Comparison of ENCODE assay signal across 16 cellular contexts in the genomic region with DNA sequence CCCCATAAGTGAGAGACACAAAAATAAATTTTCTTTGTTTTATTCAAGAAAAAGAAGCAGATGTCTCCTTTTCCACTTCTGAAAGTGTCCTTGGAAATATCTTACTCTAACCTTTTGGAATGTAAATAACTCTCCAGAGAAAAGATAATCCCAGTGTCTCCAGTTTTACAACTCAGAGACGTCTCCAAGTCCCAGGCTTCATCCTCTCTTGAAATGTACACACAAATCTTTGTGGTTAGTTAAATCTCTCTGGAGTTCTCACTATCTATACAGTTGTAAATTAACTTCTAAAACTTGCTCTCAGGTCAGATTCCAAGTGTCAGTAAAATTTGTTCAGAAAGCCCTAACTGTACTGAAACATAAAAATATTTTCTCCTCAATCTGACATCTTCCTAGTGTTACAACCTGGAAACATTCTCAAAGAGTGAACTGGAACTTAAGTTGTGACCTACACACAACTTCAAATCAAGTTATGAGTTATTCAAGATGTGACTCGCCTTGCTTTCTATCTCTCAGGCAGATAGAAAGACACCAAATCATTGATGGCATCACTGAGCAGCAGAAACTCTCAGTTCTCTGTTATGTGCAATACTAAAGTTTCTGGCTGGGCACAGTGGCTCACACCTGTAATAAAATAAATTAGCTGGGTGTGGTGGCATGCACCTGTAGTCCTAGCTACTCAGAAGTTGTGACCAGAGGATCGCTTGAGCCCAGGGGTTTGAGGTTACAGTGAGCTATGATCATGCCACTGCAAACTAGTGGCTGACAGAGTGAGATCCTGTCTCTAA.
DNase-seq lines count a peak whose midpoint lies in the region; ATAC-seq, FAIRE-seq and TF ChIP-seq lines count a peak whose summit lies in the region.
"Had no signal": no experiment of that assay in that cellular context is flagged by ENCODE, and none has a peak within 500 bp of the region (broad histone marks: within the 10 kb centered on the region; RNA-seq: fewer than 3 reads in every experiment).

No MANE protein-coding gene starts in this region.

- no peaks in the 10 kb centered on the region for H3K27me3 ChIP-seq in hepatocyte
- no peaks in the 10 kb centered on the region for H3K27me3 ChIP-seq in small intestine (ENCODE audit: control insufficient read depth in 2 of 2, insufficient read depth in 2 of 2, low read length in 2 of 2)
- H3K27me3 ChIP-seq: esophagus squamous epithelium, SJSA1, tibial artery had no signal

- DNase-seq in hepatocyte (ENCODE audit: low spot score) = peak; percentile 42
- DNase-seq in NCI-H2196 treated with DMSO at 0.1 percent for 48 hours (lab: John Stamatoyannopoulos, UW; ENCODE audit: unreplicated experiment) = no peak
- no peak for DNase-seq in activated gamma-delta T cell treated with Interleukin-2 at 50 U/mL for 16 hours
- no peak for DNase-seq in NCI-H1105 (lab: John Stamatoyannopoulos, UW)
- DNase-seq in small intestine = no peak
- DNase-seq: activated effector memory CD4-positive, alpha-beta T cell treated with Interleukin-2 at 50 U/mL for 16 hours; esophagus squamous epithelium; NCI-H1048; NCI-H82; right cardiac atrium; tibial artery had no signal

- H3K9me2 ChIP-seq in hepatocyte (replicated peaks; ENCODE audit: insufficient read depth) = no peaks in the 10 kb centered on the region

- WGBS in hepatocyte (ENCODE audit: low lambda C conversion rate, missing lambda C conversion rate) = 50% methylated on average over 3 of the region's 3 CpGs
- WGBS in small intestine, 3 donors = 20 to 41% (median 27%) methylated on average over 3 of the region's 3 CpGs

- H2AFZ ChIP-seq in hepatocyte = no peak overlapping the region

- H3K9me3 ChIP-seq in hepatocyte (ENCODE audit: low read depth) = no peaks in the 10 kb centered on the region
- H3K9me3 ChIP-seq in small intestine (ENCODE audit: control insufficient read depth, low read depth) = no peaks in the 10 kb centered on the region
- H3K9me3 ChIP-seq: esophagus squamous epithelium, SJSA1 had no signal

- H3K36me3 ChIP-seq in hepatocyte (replicated peaks; ENCODE audit: insufficient read depth, low read depth) = no peaks in the 10 kb centered on the region
- H3K36me3 ChIP-seq in small intestine (ENCODE audit: control insufficient read depth in 2 of 2, insufficient read depth in 2 of 2, low read length in 2 of 2) = no peaks in the 10 kb centered on the region
- H3K36me3 ChIP-seq: esophagus squamous epithelium, SJSA1, tibial artery had no signal

- peak; percentile 85 for ATAC-seq in GM18519 (IDR thresholded peaks at IDR 0.05; ENCODE audit: low FRiP score, unreplicated experiment)
- ATAC-seq in GM21529 (IDR thresholded peaks at IDR 0.05; ENCODE audit: unreplicated experiment) = peak; percentile 89
- ATAC-seq in HG03135 (IDR thresholded peaks at IDR 0.05; ENCODE audit: unreplicated experiment) = peak; percentile 77
- ATAC-seq: right cardiac atrium had no signal

- no peak overlapping the region for H3K4me3 ChIP-seq in hepatocyte
- no peak overlapping the region for H3K4me3 ChIP-seq in small intestine (ENCODE audit: low read depth in 1 of 2, low read length in 2 of 2)
- H3K4me3 ChIP-seq: esophagus squamous epithelium, SJSA1, tibial artery had no signal

- FAIRE-seq in small intestine (lab: Jason Lieb, UNC) = no peak
- FAIRE-seq: GM19239 had no signal

- no peaks in the 10 kb centered on the region for H3K79me2 ChIP-seq in hepatocyte

- peak overlapping the region; percentile 21 for H3K4me2 ChIP-seq in hepatocyte

- no peak for TF ChIP-seq CTCF in hepatocyte (IDR thresholded peaks at IDR 0.05; ENCODE audit: poor library complexity)

- H3K27ac ChIP-seq in hepatocyte = peak overlapping the region; percentile 75
- H3K27ac ChIP-seq in small intestine (ENCODE audit: low read depth in 1 of 2, low read length in 1 of 2) = no peak overlapping the region
- H3K27ac ChIP-seq: esophagus squamous epithelium, SJSA1, tibial artery had no signal

- H4K20me1 ChIP-seq in hepatocyte (ENCODE audit: insufficient read depth, poor library complexity, severe bottlenecking) = no peaks in the 10 kb centered on the region

- peaks cover 43% of the 10 kb centered on the region for H3K4me1 ChIP-seq in hepatocyte (ENCODE audit: insufficient read depth)
- no peaks in the 10 kb centered on the region for H3K4me1 ChIP-seq in small intestine (ENCODE audit: control insufficient read depth in 2 of 2, insufficient read depth in 1 of 2, low read depth in 1 of 2, low read length in 1 of 2)
- H3K4me1 ChIP-seq: esophagus squamous epithelium, tibial artery had no signal
